In genomic region chr17:53796642-53797041, GRCh38 we compare ENCODE assay signal across 11 cellular contexts. TPM values are rescaled to one million over a fixed set of nuclear protein-coding genes. Genes with fewer than 3 reads are reported as not detected.
"Had no signal": no experiment of that assay in that cellular context is flagged by ENCODE, and none has a peak within 500 bp of the region (broad histone marks: within the 10 kb centered on the region; RNA-seq: fewer than 3 reads in every experiment).

No MANE protein-coding gene starts in this region.

- H3K4me1 ChIP-seq: HAP-1 had no signal

- H3K9ac ChIP-seq: GM23248 had no signal

- H3K27ac ChIP-seq: GM23248 had no signal

- H3K9me3 ChIP-seq: HAP-1 had no signal

- H3K36me3 ChIP-seq: HAP-1 had no signal

- ATAC-seq: GM23338, HCT116 had no signal

- H3K4me2 ChIP-seq: GM23338 had no signal

- DNase-seq: GM23248, GOT3, H7, H9, HCEC 1CT, HFFc6 had no signal

- H3K4me3 ChIP-seq: GM23248, GM23338, HAP-1 had no signal

RNA-seq across cellular contexts. Expression of gene KIF2B, which starts 26.1 kb away (rescaled TPM):
- total RNA-seq: GM23248, GM23338, H1, H4, H7, H9, HFFc6 had no signal
- polyA plus RNA-seq: GM23248, H1 had no signal
